Comparison of ENCODE assay signal across 8 cellular contexts in genomic region chr11:69640260-69640994, GRCh38. TPM values are rescaled to one million over a fixed set of nuclear protein-coding genes. Genes with fewer than 3 reads are reported as not detected.
DNase-seq lines count a peak whose midpoint lies in the region; ATAC-seq and TF ChIP-seq lines count a peak whose summit lies in the region.

No MANE protein-coding gene starts in this region.

- H2AFZ ChIP-seq in GM23338: peak overlapping the region; percentile 2; the same call in 1 of the 2 replicates

- H3K79me2 ChIP-seq in GM23338 (replicated peaks; ENCODE audit: insufficient read depth): peaks cover 23% of the 10 kb centered on the region

- peaks cover 46% of the 10 kb centered on the region for H3K27me3 Mint-ChIP-seq in GM23338 (ENCODE audit: insufficient read depth, low read depth, poor library complexity)
- H3K27me3 Mint-ChIP-seq in T-helper 2 cell treated with Interferon-gamma antibody and Interleukin-4, amounts not matched to agents 5 μg/mL and 100 μg/mL, for 36 hours (ENCODE audit: low read depth): peaks cover 50% of the 10 kb centered on the region

- H3K9me3 Mint-ChIP-seq in GM23338: peaks cover 2% of the 10 kb centered on the region; the same call in 2 of the 3 replicates
- no peaks in the 10 kb centered on the region for H3K9me3 Mint-ChIP-seq in T-helper 2 cell treated with Interferon-gamma antibody and Interleukin-4, amounts not matched to agents 5 μg/mL and 100 μg/mL, for 36 hours

- peak overlapping the region; percentile 91 for H3K4me3 ChIP-seq in GM23338
- H3K4me3 ChIP-seq in psoas muscle: peak overlapping the region; percentile 75

- peaks cover 23% of the 10 kb centered on the region for H3K36me3 Mint-ChIP-seq in GM23338 (ENCODE audit: low read depth)
- H3K36me3 Mint-ChIP-seq in T-helper 2 cell treated with Interferon-gamma antibody and Interleukin-4, amounts not matched to agents 5 μg/mL and 100 μg/mL, for 36 hours (ENCODE audit: low read depth): no peaks in the 10 kb centered on the region

- H3K27ac Mint-ChIP-seq in GM23338: peak overlapping the region; percentile 80
- no peak overlapping the region for H3K27ac Mint-ChIP-seq in T-helper 2 cell treated with Interferon-gamma antibody and Interleukin-4, amounts not matched to agents 5 μg/mL and 100 μg/mL, for 36 hours

- peak; percentile 50 for DNase-seq in GM23338 (ENCODE audit: low spot score)
- DNase-seq in T-helper 2 cell treated with Interferon-gamma antibody and Interleukin-4, amounts not matched to agents 5 μg/mL and 100 μg/mL, for 36 hours (ENCODE audit: low spot score): no peak
- peak; percentile 40 for DNase-seq in glomerular visceral epithelial cell (ENCODE audit: extremely low spot score)
- DNase-seq in psoas muscle: peak in 1 of 2 donors; percentile 47
- DNase-seq in NCI-H2107 (lab: John Stamatoyannopoulos, UW): no peak
- no peak for DNase-seq in COLO829 (ENCODE audit: low spot score)

- intact Hi-C loops in psoas muscle (cut with DNase I): loop anchor here (5.0 to 10.0 kb wide), 2 partner anchors 193 to 346 kb away; partner anchors contain the start of gene MYEOV (in 1 of the 2)

- H3K4me1 Mint-ChIP-seq in GM23338: peaks cover 7% of the 10 kb centered on the region; the same call in 1 of the 3 replicates
- peaks cover 6% of the 10 kb centered on the region for H3K4me1 Mint-ChIP-seq in T-helper 2 cell treated with Interferon-gamma antibody and Interleukin-4, amounts not matched to agents 5 μg/mL and 100 μg/mL, for 36 hours (ENCODE audit: low read depth)

- H3K27me3 ChIP-seq in GM23338 (ENCODE audit: insufficient read depth) (peaks cover 43% of the 10 kb centered on the region), psoas muscle (ENCODE audit: insufficient read depth in 3 of 3, low read length in 2 of 3) (peaks cover 0 to 99% (median 28%) of the 10 kb centered on the region in 3 donors)

- ATAC-seq in GM23338 (peak; percentile 4), psoas muscle (no peak), GM19351 (IDR thresholded peaks at IDR 0.05; ENCODE audit: unreplicated experiment) (no peak), GM19452 (IDR thresholded peaks at IDR 0.05; ENCODE audit: unreplicated experiment) (no peak)

- peaks cover 23% of the 10 kb centered on the region for H3K4me1 ChIP-seq in GM23338 (ENCODE audit: insufficient read depth)
- peaks cover 36% of the 10 kb centered on the region for H3K4me1 ChIP-seq in psoas muscle

- peak overlapping the region; percentile 86 for H3K4me2 ChIP-seq in GM23338

- H4K20me1 ChIP-seq in GM23338 (replicated peaks; ENCODE audit: insufficient read depth): peaks cover 4% of the 10 kb centered on the region

- H3K27ac ChIP-seq in GM23338 (ENCODE audit: low read depth) (peak overlapping the region; percentile 85), psoas muscle (no peak overlapping the region)

- H3K9me2 ChIP-seq in GM23338 (ENCODE audit: insufficient read depth): no peaks in the 10 kb centered on the region

- peak overlapping the region; percentile 94 for H3K4me3 Mint-ChIP-seq in GM23338
- peak overlapping the region; percentile 26 for H3K4me3 Mint-ChIP-seq in T-helper 2 cell treated with Interferon-gamma antibody and Interleukin-4, amounts not matched to agents 5 μg/mL and 100 μg/mL, for 36 hours

- 5 to 8% (median 6%) methylated on average over 39 to 43 of the region's 43 CpGs for WGBS in psoas muscle, 3 donors

- H3K36me3 ChIP-seq in GM23338 (ENCODE audit: insufficient read depth) (no peaks in the 10 kb centered on the region), psoas muscle (ENCODE audit: insufficient read depth in 1 of 2, low read depth in 1 of 2) (no peaks in the 10 kb centered on the region)

- peaks cover 11% of the 10 kb centered on the region; the same call in 1 of the 2 replicates for H3F3A ChIP-seq in GM23338 (replicated peaks; ENCODE audit: low read depth)

- TF ChIP-seq CTCF in GM23338 (conservative IDR thresholded peaks at IDR 0.05; ENCODE audit: low read depth in 2 of 2) (no peak), psoas muscle (IDR thresholded peaks at IDR 0.05) (no peak)

- no peaks in the 10 kb centered on the region for H3K9me3 ChIP-seq in psoas muscle

TF ChIP-seq in GM23338, 12 proteins besides CTCF, POLR2A, EP300 and RAD21:
- TF ChIP-seq JUNB (IDR thresholded peaks at IDR 0.05; ENCODE audit: unreplicated experiment): peak; percentile 16
- no peak for TF ChIP-seq ETS1 (IDR thresholded peaks at IDR 0.05)

RNA-seq across cellular contexts. Expression of gene CCND1, which starts 0.5 kb away (rescaled TPM):
- 99.1 and 109 TPM in 2 replicates for total RNA-seq in GM23338 (2014; rRNA removed; shearing (Covaris generic))
- polyA plus RNA-seq in GM23338 (2016; fragmentation: Nextera tagmentation; extraction: Ambion mirVana) (159 and 183 TPM in 2 replicates), psoas muscle (1 to 10 TPM; 1.8 to 2.2 (median 1.8) TPM)
- 10 to 100 TPM in 1 of 4 donors, 1 to 10 TPM in 3; 6.5 to 11.3 (median 7.9) TPM for total RNA-seq in psoas muscle

RNA-seq across cellular contexts. Expression of gene LTO1, which starts 34.7 kb away (rescaled TPM):
- 12.9 and 20.1 TPM in 2 replicates for total RNA-seq in GM23338 (2014; rRNA removed; shearing (Covaris generic))
- 23.2 and 23.3 TPM in 2 replicates for polyA plus RNA-seq in GM23338 (2016; fragmentation: Nextera tagmentation; extraction: Ambion mirVana)
- total RNA-seq in psoas muscle: 10 to 100 TPM in 1 of 4 donors, 1 to 10 TPM in 3; 8.5 to 15.5 (median 8.7) TPM
- polyA plus RNA-seq in psoas muscle: 10 to 100 TPM in 2 of 3 donors, 1 to 10 TPM in 1; 9.2 to 28.1 (median 21.0) TPM

Comparison
In these comparisons a context has a peak if more than half of its experiments do, and no peak if none do; other contexts are left out.
1. DNase-seq: peak in GM23338 (single experiment) and glomerular visceral epithelial cell (single experiment); none in T-helper 2 cell treated with Interferon-gamma antibody and Interleukin-4, amounts not matched to agents 5 μg/mL and 100 μg/mL, for 36 hours (single experiment), NCI-H2107 (single experiment) and COLO829 (single experiment).